Comparison of ENCODE assay signal across 16 cellular contexts in genomic region chr11:10993640-10994039, GRCh38.
DNase-seq lines count a peak whose midpoint lies in the region; ATAC-seq and TF ChIP-seq lines count a peak whose summit lies in the region.
"Had no signal": no experiment of that assay in that cellular context is flagged by ENCODE, and none has a peak within 500 bp of the region (broad histone marks: within the 10 kb centered on the region; RNA-seq: fewer than 3 reads in every experiment).

No MANE protein-coding gene starts in this region.

- peaks cover 20% of the 10 kb centered on the region for H3K27me3 ChIP-seq in GM23248 (replicated peaks; ENCODE audit: insufficient read depth)
- peaks cover 27% of the 10 kb centered on the region for H3K27me3 ChIP-seq in osteoblast (ENCODE audit: insufficient read depth, low read length)
- H3K27me3 ChIP-seq: BLaER1 treated with 17β-estradiol and CSF1 and Interleukin-3, amounts not matched to agents 10 nM and 100 nM had no signal

- peak; percentile 13 for DNase-seq in GM23248
- peak; percentile 9 for DNase-seq in osteoblast (ENCODE audit: insufficient read length, low spot score, missing footprints)
- DNase-seq in globus pallidus (ENCODE audit: low spot score) = no peak
- DNase-seq: 8988T; ACHN; Caco-2; Calu3; CD4-positive, alpha-beta T cell; CD8-positive, alpha-beta T cell; DMS79 treated with DMSO at 0.1 percent for 48 hours; GF-D8 had no signal

- H3K9me2 ChIP-seq in GM23248 (ENCODE audit: insufficient read depth) = no peaks in the 10 kb centered on the region

- H3F3A ChIP-seq in GM23248 (ENCODE audit: insufficient read depth) = 0 out of 2 replicates have a peak, but pooled peaks cover 5% of the 10 kb centered on the region

- H3K4me3 ChIP-seq in GM23248 (no peak overlapping the region), osteoblast (ENCODE audit: insufficient read depth, low read length) (no peak overlapping the region)
- H3K4me3 ChIP-seq: BLaER1 treated with 17β-estradiol and CSF1 and Interleukin-3, amounts not matched to agents 10 nM and 100 nM; GM12878 had no signal

- H4K20me1 ChIP-seq in GM23248 (ENCODE audit: insufficient read depth) (no peaks in the 10 kb centered on the region), osteoblast (ENCODE audit: insufficient read depth, low read length) (no peaks in the 10 kb centered on the region)
- H4K20me1 ChIP-seq: BLaER1 treated with 17β-estradiol and CSF1 and Interleukin-3, amounts not matched to agents 10 nM and 100 nM had no signal

- no peak for ATAC-seq in GM21360 (IDR thresholded peaks at IDR 0.05; ENCODE audit: unreplicated experiment)
- no peak for ATAC-seq in GM19467 (IDR thresholded peaks at IDR 0.05; ENCODE audit: unreplicated experiment)
- ATAC-seq: CD8-positive, alpha-beta T cell; GM12878 had no signal

- H3K4me2 ChIP-seq in GM23248 (ENCODE audit: unreplicated experiment) (no peak overlapping the region), osteoblast (ENCODE audit: insufficient read depth, low read length) (no peak overlapping the region)
- H3K4me2 ChIP-seq: BLaER1 treated with 17β-estradiol and CSF1 and Interleukin-3, amounts not matched to agents 10 nM and 100 nM had no signal

- H3K4me1 ChIP-seq in GM23248 (ENCODE audit: insufficient read depth) (peaks cover 15% of the 10 kb centered on the region), osteoblast (ENCODE audit: insufficient read depth, low read length) (no peaks in the 10 kb centered on the region)

- no peak for TF ChIP-seq CTCF in osteoblast (IDR thresholded peaks at IDR 0.05; ENCODE audit: extremely low read depth, low read depth, low read length)

- H3K9ac ChIP-seq in GM23248 = no peak overlapping the region
- H3K9ac ChIP-seq: BLaER1 treated with 17β-estradiol and CSF1 and Interleukin-3, amounts not matched to agents 10 nM and 100 nM had no signal

- H3K79me2 ChIP-seq in GM23248 (ENCODE audit: insufficient read depth) (no peaks in the 10 kb centered on the region), osteoblast (ENCODE audit: insufficient read depth, low read length) (no peaks in the 10 kb centered on the region)

- H2AFZ ChIP-seq in GM23248 (no peak overlapping the region), osteoblast (ENCODE audit: low read length) (no peak overlapping the region)

- H3K9me3 ChIP-seq in GM23248 (ENCODE audit: low read depth) (no peaks in the 10 kb centered on the region), osteoblast (ENCODE audit: low read depth, low read length) (no peaks in the 10 kb centered on the region)
- H3K9me3 ChIP-seq: Caco-2 had no signal

- no peak overlapping the region for H3K27ac ChIP-seq in GM23248
- no peak overlapping the region for H3K27ac ChIP-seq in osteoblast (ENCODE audit: low read depth, low read length)
- H3K27ac ChIP-seq: BLaER1 treated with 17β-estradiol and CSF1 and Interleukin-3, amounts not matched to agents 10 nM and 100 nM; C4-2B had no signal

- 87 to 91% methylated on average over 5 of the region's 5 CpGs for WGBS in GM23248 (ENCODE audit: low coverage in 1 of 2, low lambda C conversion rate in 2 of 2, missing lambda C conversion rate in 2 of 2), 2 experiments

- no peaks in the 10 kb centered on the region for H3K36me3 ChIP-seq in GM23248 (ENCODE audit: low read depth)
- no peaks in the 10 kb centered on the region for H3K36me3 ChIP-seq in osteoblast (ENCODE audit: insufficient read depth, low read length)
- H3K36me3 ChIP-seq: BLaER1 treated with 17β-estradiol and CSF1 and Interleukin-3, amounts not matched to agents 10 nM and 100 nM had no signal

- in situ Hi-C loops in GM23248 (cut with MboI) = no loop called here
